1 cellular context compared by ENCODE assay signal in genomic region chr20:35541783-35542662, GRCh38.
TF ChIP-seq lines count a peak whose summit lies in the region.

Gene ERGIC3, plus strand, starts transcription at chr20:35542078. Its CDS starts 20 bp downstream, at chr20:35542098.

TF ChIP-seq in K562, 482 proteins besides CTCF, POLR2A, EP300 and RAD21 (continued from another document and continues in another):
- no peak for TF ChIP-seq ZNF212 (CRISPR knock-in tag; IDR thresholded peaks at IDR 0.05)
- TF ChIP-seq NONO (IDR thresholded peaks at IDR 0.05; ENCODE audit: low read depth in 2 of 2, low read length in 1 of 2): no peak
- peak; percentile 65; the same call in 1 of the 2 replicates for TF ChIP-seq RB1 (IDR thresholded peaks at IDR 0.05; ENCODE audit: low read depth)
- no peak for TF ChIP-seq CREB5 (CRISPR knock-in tag; IDR thresholded peaks at IDR 0.05)
- no peak for TF ChIP-seq ZFP91 (CRISPR knock-in tag; IDR thresholded peaks at IDR 0.05)
- TF ChIP-seq PHF8 (IDR thresholded peaks at IDR 0.05; ENCODE audit: borderline replicate concordance, low read length): peak; percentile 92; the same call in 1 of the 2 replicates
- TF ChIP-seq ZNF668 (CRISPR knock-in tag; IDR thresholded peaks at IDR 0.05): no peak
- TF ChIP-seq MAFG (tag; conservative IDR thresholded peaks at IDR 0.05): no peak
- TF ChIP-seq ILK (tag; IDR thresholded peaks at IDR 0.05; ENCODE audit: borderline replicate concordance, low read depth): no peak
- TF ChIP-seq SNRNP70 (optimal IDR thresholded peaks at IDR 0.05; ENCODE audit: low read depth, low read length): no peak
- TF ChIP-seq E2F5 (CRISPR knock-in tag; IDR thresholded peaks at IDR 0.05): no peak; the same call in 1 of the 2 replicates
- TF ChIP-seq CBX2 (IDR thresholded peaks at IDR 0.05; ENCODE audit: insufficient read depth, low read length, poor library complexity, severe bottlenecking): no peak
- no peak for TF ChIP-seq SETDB1 (IDR thresholded peaks at IDR 0.05; ENCODE audit: low read length)
- no peak for TF ChIP-seq DLX4 (CRISPR knock-in tag; IDR thresholded peaks at IDR 0.05)
- TF ChIP-seq TRIM24 (IDR thresholded peaks at IDR 0.05): peak in 1 of 2 experiments; percentile 57; a peak in 2 of 4 replicates
- no peak for TF ChIP-seq BRD9 (IDR thresholded peaks at IDR 0.05; ENCODE audit: low read depth, partially characterized antibody)
- TF ChIP-seq ZNF134 (CRISPR knock-in tag; conservative IDR thresholded peaks at IDR 0.05): no peak
- TF ChIP-seq ZNF124 (CRISPR knock-in tag; IDR thresholded peaks at IDR 0.05): no peak
- no peak for TF ChIP-seq ZNF280B (CRISPR knock-in tag; IDR thresholded peaks at IDR 0.05)
- no peak for TF ChIP-seq HDAC6 (IDR thresholded peaks at IDR 0.05; ENCODE audit: low read depth, low read length)
- TF ChIP-seq ATF4 (CRISPR knock-in tag; IDR thresholded peaks at IDR 0.05): no peak
- TF ChIP-seq KLF1 (tag; IDR thresholded peaks at IDR 0.05): no peak
- no peak for TF ChIP-seq SNIP1 (IDR thresholded peaks at IDR 0.05; ENCODE audit: low read depth)
- peak; percentile 45 for TF ChIP-seq NEUROD1 (IDR thresholded peaks at IDR 0.05; ENCODE audit: borderline replicate concordance, low read depth, low read length, partially characterized antibody)
- TF ChIP-seq L3MBTL2 (IDR thresholded peaks at IDR 0.05): peak; percentile 95
- peak; percentile 50; the same call in 1 of the 2 replicates for TF ChIP-seq CXXC5 (CRISPR knock-in tag; IDR thresholded peaks at IDR 0.05)
- TF ChIP-seq NCOA4 (IDR thresholded peaks at IDR 0.05; ENCODE audit: partially characterized antibody): no peak
- TF ChIP-seq GMEB1 (CRISPR knock-in tag; IDR thresholded peaks at IDR 0.05): no peak
- TF ChIP-seq KAT7 (CRISPR knock-in tag; IDR thresholded peaks at IDR 0.05; ENCODE audit: borderline replicate concordance): no peak
- no peak for TF ChIP-seq SRSF9 (IDR thresholded peaks at IDR 0.05; ENCODE audit: borderline replicate concordance, low read depth, low read length)
- no peak for TF ChIP-seq SOX6 (IDR thresholded peaks at IDR 0.05)
- no peak for TF ChIP-seq CUX1 (CRISPR knock-in tag; IDR thresholded peaks at IDR 0.05)
- no peak; the same call in 1 of the 2 replicates for TF ChIP-seq SIN3B (IDR thresholded peaks at IDR 0.05; ENCODE audit: low read depth)
- TF ChIP-seq STAG1 (CRISPR knock-in tag; IDR thresholded peaks at IDR 0.05; ENCODE audit: borderline replicate concordance): no peak
- TF ChIP-seq PKNOX1 (IDR thresholded peaks at IDR 0.05): 0 out of 2 replicates have a peak, but pooled peaks have one; percentile 17
- no peak for TF ChIP-seq SMAD3 (CRISPR knock-in tag; conservative IDR thresholded peaks at IDR 0.05)
- TF ChIP-seq SMARCE1 (IDR thresholded peaks at IDR 0.05): no peak
- TF ChIP-seq TRIM25 (IDR thresholded peaks at IDR 0.05; ENCODE audit: borderline replicate concordance): no peak
- TF ChIP-seq ZBTB9 (CRISPR knock-in tag; IDR thresholded peaks at IDR 0.05): 0 out of 2 replicates have a peak, but pooled peaks have one; percentile 44
- TF ChIP-seq HNRNPUL1 (IDR thresholded peaks at IDR 0.05; ENCODE audit: low read length): no peak
- TF ChIP-seq THRB (CRISPR knock-in tag; conservative IDR thresholded peaks at IDR 0.05): no peak
- TF ChIP-seq BHLHE40 (IDR thresholded peaks at IDR 0.05; ENCODE audit: low read length): no peak
- TF ChIP-seq MED1 (CRISPR knock-in tag; IDR thresholded peaks at IDR 0.05; ENCODE audit: borderline replicate concordance): no peak
